Comparison of ENCODE assay signal across 1 cellular context in genomic region chr9:93960221-93960970, GRCh38.
TF ChIP-seq lines count a peak whose summit lies in the region.

No MANE protein-coding gene starts in this region.

TF ChIP-seq in H1, 55 proteins besides CTCF, POLR2A, EP300 and RAD21 (continued from another document):
- TF ChIP-seq JUND (IDR thresholded peaks at IDR 0.05; ENCODE audit: low read length) (no peak), GABPA (IDR thresholded peaks at IDR 0.05; ENCODE audit: borderline replicate concordance, insufficient read depth, low read length) (no peak), KDM4A (IDR thresholded peaks at IDR 0.05; ENCODE audit: low read depth, low read length, severe bottlenecking) (peak; percentile 37), CBX8 (IDR thresholded peaks at IDR 0.05; ENCODE audit: borderline replicate concordance, low read depth, low read length) (peak; percentile 58; the same call in 1 of the 2 replicates), SUZ12 (IDR thresholded peaks at IDR 0.05; ENCODE audit: low read length) (peak; percentile 96), RXRA (IDR thresholded peaks at IDR 0.05; ENCODE audit: insufficient read depth, low read depth, low read length) (no peak), EZH2 (IDR thresholded peaks at IDR 0.05; ENCODE audit: low read depth, low read length, severe bottlenecking) (peak; percentile 96), SIX5 (IDR thresholded peaks at IDR 0.05; ENCODE audit: low read depth, low read length) (no peak), E2F6 (IDR thresholded peaks at IDR 0.05) (peak; percentile 17; the same call in 1 of the 2 replicates)
